19 cellular contexts compared by ENCODE assay signal in genomic region chr22:30728829-30729228, GRCh38.
"Had no signal": no experiment of that assay in that cellular context is flagged by ENCODE, and none has a peak within 500 bp of the region (broad histone marks: within the 10 kb centered on the region; RNA-seq: fewer than 3 reads in every experiment).

No MANE protein-coding gene starts in this region.

- DNase-seq: dermis blood vessel endothelial cell; effector CD4-positive, alpha-beta T cell; effector memory CD4-positive, alpha-beta T cell; esophagus squamous epithelium; foreskin fibroblast; foreskin melanocyte; gastrocnemius medialis; glutamatergic neuron; heart right ventricle; hippocampal formation; left cardiac atrium; left lung; left ventricle myocardium superior; lower lobe of right lung; mesenchymal stem cell; mucosa of descending colon; naive B cell; naive thymus-derived CD8-positive, alpha-beta T cell had no signal

- ATAC-seq: esophagus mucosa; gastrocnemius medialis; heart right ventricle; left cardiac atrium; left lung; left ventricle myocardium superior; lower lobe of right lung; mucosa of descending colon; naive thymus-derived CD8-positive, alpha-beta T cell had no signal
